Comparison of ENCODE assay signal across 28 cellular contexts in the genomic region with DNA sequence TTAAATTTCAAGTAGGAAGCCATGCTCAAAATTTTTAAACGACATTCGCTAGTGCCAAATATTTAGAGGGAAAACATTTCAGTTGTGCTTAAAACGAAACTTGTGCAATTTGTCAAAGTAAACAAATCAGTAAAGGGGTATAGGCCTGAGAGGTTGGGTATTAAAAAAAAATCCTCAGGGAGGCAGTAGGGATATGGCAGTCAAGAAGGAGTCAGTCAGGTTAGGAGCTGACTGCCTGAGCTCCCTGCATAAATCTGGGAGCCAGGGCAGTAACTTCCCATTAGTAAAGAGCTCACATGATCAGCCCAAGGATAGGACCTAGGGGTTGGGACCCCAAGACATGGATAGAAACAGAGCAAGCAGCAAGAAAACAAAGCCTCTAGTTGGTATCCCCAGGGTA.
"Had no signal": no experiment of that assay in that cellular context is flagged by ENCODE, and none has a peak within 500 bp of the region (broad histone marks: within the 10 kb centered on the region; RNA-seq: fewer than 3 reads in every experiment).

No MANE protein-coding gene starts in this region.

- DNase-seq: activated CD4-positive, alpha-beta T cell treated with anti-CD3 and anti-CD28 coated beads, Interleukin-2, amount 10 ng/mL, durations not matched to agents 24 days and 14 days; activated CD4-positive, alpha-beta T cell treated with anti-CD3 and anti-CD28 coated beads, Interleukin-2, amount 50 U/mL, for 4 hours; activated CD8-positive, alpha-beta T cell treated with anti-CD3 and anti-CD28 coated beads for 36 hours; activated effector memory CD4-positive, alpha-beta T cell treated with anti-CD3 and anti-CD28 coated beads, Interleukin-2, amount 50 U/mL, for 16 hours; activated naive CD4-positive, alpha-beta T cell; activated naive CD4-positive, alpha-beta T cell treated with anti-CD3 and anti-CD28 coated beads, Interleukin-2, amount 50 U/mL, for 16 hours; activated naive CD8-positive, alpha-beta T cell treated with anti-CD3 and anti-CD28 coated beads for 36 hours; activated T-cell treated with anti-CD3 and anti-CD28 coated beads, Interleukin-2, amount 50 U/mL, for 1 hour; activated T-cell treated with anti-CD3 and anti-CD28 coated beads, Interleukin-2, amount 50 U/mL, for 72 hours; amniotic stem cell; aorta; brain microvascular endothelial cell; MM.1S; NCI-H1092 treated with DMSO at 0.1 percent for 48 hours; NCI-H1417; NCI-H187 treated with DMSO at 0.1 percent for 48 hours; NCI-H2081; NCI-H345; NCI-H524 treated with DMSO at 0.1 percent for 48 hours; PC-9; SIG-M5; T1000; WERI-Rb-1 had no signal

- H3K4me2 ChIP-seq: KMS-11, PC-9 had no signal

- H2AFZ ChIP-seq: PC-9 had no signal

- H3K4me3 ChIP-seq: cardiac muscle cell, PC-9 had no signal

- H3K27me3 ChIP-seq: brain microvascular endothelial cell, cardiac muscle cell had no signal

- ATAC-seq: activated CD8-positive, alpha-beta T cell treated with anti-CD3 and anti-CD28 coated beads for 36 hours; activated T-cell treated with anti-CD3 and anti-CD28 coated beads, Interleukin-2, amount 50 U/mL, for 72 hours; activated T-helper 17 cell treated with anti-CD3 and anti-CD28 coated beads, Interleukin-2, amount 50 U/mL, for 72 hours; Right ventricle myocardium inferior had no signal

- H3K36me3 ChIP-seq: brain microvascular endothelial cell, cardiac muscle cell, WERI-Rb-1 had no signal

- H3K9ac ChIP-seq: KMS-11 had no signal

- H3K27ac ChIP-seq: brain microvascular endothelial cell, cardiac muscle cell, KMS-11, PC-9, RWPE1, WERI-Rb-1 had no signal
